In genomic region chrX:153925387-153925738, GRCh38 we compare ENCODE assay signal across 8 cellular contexts. TPM values are rescaled to one million over a fixed set of nuclear protein-coding genes. Genes with fewer than 3 reads are reported as not detected.
DNase-seq lines count a peak whose midpoint lies in the region; ATAC-seq, FAIRE-seq and TF ChIP-seq lines count a peak whose summit lies in the region.
"Had no signal": no experiment of that assay in that cellular context is flagged by ENCODE, and none has a peak within 500 bp of the region (broad histone marks: within the 10 kb centered on the region; RNA-seq: fewer than 3 reads in every experiment).

No MANE protein-coding gene starts in this region.

- ATAC-seq in GM18505 (IDR thresholded peaks at IDR 0.05; ENCODE audit: unreplicated experiment) = no peak
- no peak for ATAC-seq in GM21381 (IDR thresholded peaks at IDR 0.05; ENCODE audit: unreplicated experiment)

- H3K4me3 ChIP-seq in H1 (ENCODE audit: extremely low read depth in 1 of 4, insufficient read depth in 2 of 4, low read depth in 3 of 4, low read length in 4 of 4) = peak overlapping the region; percentile 46 to 77 (median 56)
- peak overlapping the region; percentile 21 to 51 (median 39) for H3K4me3 ChIP-seq in skin epidermis

- H2BK12ac ChIP-seq in H1 (ENCODE audit: low read depth, low read length) = peak overlapping the region; percentile 27; the same call in 1 of the 2 replicates

- no peak overlapping the region for H2BK20ac ChIP-seq in H1 (ENCODE audit: low read length)

- no peak overlapping the region for H4K8ac ChIP-seq in H1 (ENCODE audit: extremely low read depth, insufficient read depth, low read length)

- H3K23ac ChIP-seq in H1 (ENCODE audit: insufficient read length) = no peak overlapping the region

- peak overlapping the region; percentile 65 for H4K91ac ChIP-seq in H1 (replicated peaks; ENCODE audit: insufficient read length, low read length)

- no peak overlapping the region for H3K4ac ChIP-seq in H1 (replicated peaks; ENCODE audit: insufficient read length, low read depth, low read length)

- no peak for TF ChIP-seq EP300 in H1 (IDR thresholded peaks at IDR 0.05; ENCODE audit: borderline replicate concordance in 1 of 2, low read depth in 2 of 2, low read length in 2 of 2)

- H3K23me2 ChIP-seq in H1 (ENCODE audit: low read depth, low read length) = peaks cover 15% of the 10 kb centered on the region; the same call in 1 of the 2 replicates

- no peak overlapping the region for H3K56ac ChIP-seq in H1 (replicated peaks; ENCODE audit: insufficient read length, low read depth, low read length)

- no peak overlapping the region for H3K18ac ChIP-seq in H1 (ENCODE audit: extremely low read depth, low read length)

- H2AK5ac ChIP-seq in H1 (ENCODE audit: low read depth, low read length) = no peak overlapping the region

- H4K5ac ChIP-seq in H1 (ENCODE audit: insufficient read length, low read depth, low read length) = peak overlapping the region; percentile 4

- TF ChIP-seq POLR2A in GM18505 (IDR thresholded peaks at IDR 0.05; ENCODE audit: borderline replicate concordance, extremely low read depth, insufficient read depth, insufficient read length) (peak; percentile 98), H1 (IDR thresholded peaks at IDR 0.05; ENCODE audit: control extremely low read depth in 1 of 2, low read depth in 2 of 2, low read length in 2 of 2) (no peak)

- H3K27ac ChIP-seq in H1 (ENCODE audit: low read depth, low read length) (no peak overlapping the region; the same call in 1 of the 2 replicates), skin epidermis (peak overlapping the region in 15 of 21 experiments; percentile 54 to 99 (median 95))

- no peaks in the 10 kb centered on the region for H3K27me3 ChIP-seq in H1 (replicated peaks in 1 of 4; ENCODE audit: control insufficient read depth in 3 of 4, extremely low read depth in 1 of 4, insufficient read depth in 3 of 4, low read length in 3 of 4)

- TF ChIP-seq CTCF in H1 (IDR thresholded peaks at IDR 0.05; ENCODE audit: control extremely low read depth in 1 of 3, insufficient read depth in 1 of 3, low read depth in 1 of 3, low read length in 3 of 3) = no peak

- POLR2A ChIA-PET in H1 (lab: Charles Lee; ENCODE audit: partially characterized antibody) = interaction anchor here (0.6 to 14.9 kb wide), 19 partner anchors 11 to 241 kb away, joined by 3 to 231 read pairs (median 5); partner anchors contain the start of genes HCFC1, NAA10, RENBP and TMEM187

- 0 out of 8 replicates have a peak, but pooled peaks cover 0 to 2% (median 0%) of the 10 kb centered on the region in 4 experiments for H3K36me3 ChIP-seq in H1 (ENCODE audit: control insufficient read depth in 2 of 4, insufficient read depth in 4 of 4, low read length in 3 of 4)

- H3K9ac ChIP-seq in H1 (replicated peaks in 1 of 4; ENCODE audit: extremely low read depth in 1 of 4, low read depth in 3 of 4, low read length in 3 of 4) = peak overlapping the region in 2 of 4 experiments; percentile 16 to 53; a peak in 5 of 7 replicates

- H3K79me2 ChIP-seq in H1 (ENCODE audit: control insufficient read depth in 1 of 2, insufficient read depth in 2 of 2, low read length in 2 of 2) = peaks cover 0 to 3% of the 10 kb centered on the region in 2 experiments; a peak in 1 of 4 replicates

- no peaks in the 10 kb centered on the region; the same call in 1 of the 2 replicates for H3K79me1 ChIP-seq in H1 (ENCODE audit: low read depth, low read length)

- H3K4me2 ChIP-seq in H1 (ENCODE audit: insufficient read depth in 1 of 2, low read depth in 2 of 2, low read length in 2 of 2) = peak overlapping the region; percentile 88 to 94

- no peak overlapping the region for H3K14ac ChIP-seq in H1 (ENCODE audit: insufficient read length)

- H3K9me3 ChIP-seq in H1 (ENCODE audit: insufficient read depth in 2 of 2, low read depth in 1 of 2, low read length in 1 of 2) = no peaks in the 10 kb centered on the region

- 0 out of 2 replicates have a peak overlapping the region, but pooled peaks have one; percentile 39 for H2BK5ac ChIP-seq in H1 (ENCODE audit: low read depth, low read length)

- no peak overlapping the region for H2BK120ac ChIP-seq in H1 (replicated peaks; ENCODE audit: low read depth, low read length)

- CTCF ChIA-PET in H1 (lab: Charles Lee; ENCODE audit: partially characterized antibody) = interaction anchor here (0.8 to 19.6 kb wide), 12 partner anchors 11 to 170 kb away, joined by 3 to 272 read pairs (median 4); partner anchors contain the start of gene RENBP

- no peak for TF ChIP-seq RAD21 in H1 (IDR thresholded peaks at IDR 0.05 in 1 of 2, conservative IDR thresholded peaks at IDR 0.05 in 1 of 2; ENCODE audit: low read depth in 2 of 2, low read length in 2 of 2)

- no peak for FAIRE-seq in H1 (lab: Jason Lieb, UNC)

- 62% methylated on average over 4 of the region's 4 CpGs; no CpG with 5 or more reads in 1 of the 2 experiments for WGBS in H1 (ENCODE audit: extremely low coverage in 1 of 2, insufficient coverage in 1 of 2, insufficient read length in 1 of 2, insufficient replicate concordance in 2 of 2, low coverage in 1 of 2, low lambda C conversion rate in 2 of 2, missing lambda C conversion rate in 1 of 2), 2 experiments

- H4K20me1 ChIP-seq in H1 (replicated peaks in 1 of 2; ENCODE audit: control insufficient read depth in 1 of 2, insufficient read depth in 2 of 2, low read length in 2 of 2) = peaks cover 0 to 2% of the 10 kb centered on the region in 2 experiments

- peaks cover 3 to 18% (median 12%) of the 10 kb centered on the region in 4 experiments for H3K4me1 ChIP-seq in H1 (replicated peaks in 1 of 4; ENCODE audit: control insufficient read depth in 3 of 4, insufficient read depth in 4 of 4, low read length in 3 of 4)

- DNase-seq in NCI-H526 treated with DMSO at 0.1 percent for 48 hours (lab: John Stamatoyannopoulos, UW) = peak; percentile 86
- DNase-seq in H1 (ENCODE audit: low read depth in 1 of 2, low spot score in 2 of 2) = no peak
- DNase-seq in SK-N-DZ (ENCODE audit: low spot score) = no peak
- no peak for DNase-seq in SHP77 treated with DMSO at 0.1 percent for 48 hours (lab: John Stamatoyannopoulos, UW)

- no peak overlapping the region for H2BK15ac ChIP-seq in H1 (ENCODE audit: low read length)

- no peak overlapping the region for H2AFZ ChIP-seq in H1 (ENCODE audit: low read length)

RNA-seq across cellular contexts. Expression of gene ARHGAP4, which starts 0.7 kb away (rescaled TPM):
- 25.9 and 26.0 TPM in 2 replicates for total RNA-seq in H1 (2021; fragmentation: NEBNext Ultra II Directional; extraction: Animal tissue kit (Norgen Biotek cat#: 25700))
- polyA plus RNA-seq in H1 (2011; rRNA removed) = 23.9 and 42.4 TPM in 2 replicates
- polyA plus RNA-seq in H1 (2011; cell fraction: cytosol; rRNA removed) = 27.6 TPM
- 149 TPM for polyA plus RNA-seq in H1 (2011; cell fraction: nucleus; rRNA removed)
- 10.6 to 29.1 TPM (median 24.4 TPM) in 4 replicates for polyA plus RNA-seq in H1 (2012, experiment 1 of 2)
- polyA plus RNA-seq in H1 (2012, experiment 2 of 2) = 21.7 TPM
- polyA plus RNA-seq in H1 (2013, experiment 1 of 2) = 27.8 TPM
- 26.3 TPM for polyA plus RNA-seq in H1 (2013, experiment 2 of 2)
- 9.9 and 11.1 TPM in 2 replicates for polyA minus RNA-seq in H1 (2011; rRNA and poly(A)+ RNA removed)
- polyA minus RNA-seq in H1 (2011; cell fraction: cytosol; rRNA and poly(A)+ RNA removed) = 32.3 TPM
- polyA minus RNA-seq in H1 (2011; cell fraction: nucleus; rRNA and poly(A)+ RNA removed) = 31.3 TPM
- polyA plus RNA-seq in SK-N-DZ (2014; cell fraction: cytosol; rRNA removed) = 10.6 and 14.9 TPM in 2 replicates
- 128 and 146 TPM in 2 replicates for polyA plus RNA-seq in SK-N-DZ (2014; cell fraction: nucleus; rRNA removed)

RNA-seq across cellular contexts. Expression of gene NAA10, which starts 9.5 kb away (rescaled TPM):
- 98.1 and 98.8 TPM in 2 replicates for total RNA-seq in H1 (2021; fragmentation: NEBNext Ultra II Directional; extraction: Animal tissue kit (Norgen Biotek cat#: 25700))
- 80.4 and 119 TPM in 2 replicates for polyA plus RNA-seq in H1 (2011; rRNA removed)
- polyA plus RNA-seq in H1 (2011; cell fraction: cytosol; rRNA removed) = 119 TPM
- polyA plus RNA-seq in H1 (2011; cell fraction: nucleus; rRNA removed) = 118 TPM
- 97.2 to 140 TPM (median 123 TPM) in 4 replicates for polyA plus RNA-seq in H1 (2012, experiment 1 of 2)
- polyA plus RNA-seq in H1 (2012, experiment 2 of 2) = 131 TPM
- polyA plus RNA-seq in H1 (2013, experiment 1 of 2) = 119 TPM
- polyA plus RNA-seq in H1 (2013, experiment 2 of 2) = 110 TPM
- polyA minus RNA-seq in H1 (2011; rRNA and poly(A)+ RNA removed) = 52.7 and 54.6 TPM in 2 replicates
- polyA minus RNA-seq in H1 (2011; cell fraction: cytosol; rRNA and poly(A)+ RNA removed) = 42.9 TPM
- 50.2 TPM for polyA minus RNA-seq in H1 (2011; cell fraction: nucleus; rRNA and poly(A)+ RNA removed)
- polyA plus RNA-seq in SK-N-DZ (2014; cell fraction: cytosol; rRNA removed) = 135 and 149 TPM in 2 replicates
- 176 and 329 TPM in 2 replicates for polyA plus RNA-seq in SK-N-DZ (2014; cell fraction: nucleus; rRNA removed)

RNA-seq across cellular contexts. Expression of gene RENBP, which starts 19.1 kb away (rescaled TPM):
- 11.9 and 12.4 TPM in 2 replicates for total RNA-seq in H1 (2021; fragmentation: NEBNext Ultra II Directional; extraction: Animal tissue kit (Norgen Biotek cat#: 25700))
- polyA plus RNA-seq in H1 (2011; rRNA removed) = 21.8 and 26.5 TPM in 2 replicates
- 27.0 TPM for polyA plus RNA-seq in H1 (2011; cell fraction: cytosol; rRNA removed)
- polyA plus RNA-seq in H1 (2011; cell fraction: nucleus; rRNA removed) = 34.6 TPM
- polyA plus RNA-seq in H1 (2012, experiment 1 of 2) = 10.0 to 21.2 TPM (median 17.8 TPM) in 4 replicates
- polyA plus RNA-seq in H1 (2012, experiment 2 of 2) = 7.8 TPM
- polyA plus RNA-seq in H1 (2013, experiment 1 of 2) = 6.4 TPM
- polyA plus RNA-seq in H1 (2013, experiment 2 of 2) = 4.9 TPM
- 5.5 and 9.2 TPM in 2 replicates for polyA minus RNA-seq in H1 (2011; rRNA and poly(A)+ RNA removed)
- 4.0 TPM for polyA minus RNA-seq in H1 (2011; cell fraction: cytosol; rRNA and poly(A)+ RNA removed)
- polyA minus RNA-seq in H1 (2011; cell fraction: nucleus; rRNA and poly(A)+ RNA removed) = 6.6 TPM
- polyA plus RNA-seq in SK-N-DZ (2014; cell fraction: cytosol; rRNA removed) = 5.3 and 8.1 TPM in 2 replicates
- polyA plus RNA-seq in SK-N-DZ (2014; cell fraction: nucleus; rRNA removed) = 24.6 and 28.8 TPM in 2 replicates

RNA-seq across cellular contexts. Expression of gene AVPR2, which starts 20.9 kb away (rescaled TPM):
- not detected in 2 replicates for total RNA-seq in H1 (2021; fragmentation: NEBNext Ultra II Directional; extraction: Animal tissue kit (Norgen Biotek cat#: 25700))
- 0.08 and 0.09 TPM in 2 replicates for polyA plus RNA-seq in H1 (2011; rRNA removed)
- 0.06 TPM for polyA plus RNA-seq in H1 (2011; cell fraction: cytosol; rRNA removed)
- polyA plus RNA-seq in H1 (2011; cell fraction: nucleus; rRNA removed) = 0.14 TPM
- polyA plus RNA-seq in H1 (2012, experiment 1 of 2) = 0.25 to 0.54 TPM (median 0.35 TPM) in 3 of 4 replicates, not detected in the other
- polyA plus RNA-seq in H1 (2012, experiment 2 of 2) = 0.14 TPM
- 0.10 TPM for polyA plus RNA-seq in H1 (2013, experiment 1 of 2)
- 0.13 TPM for polyA plus RNA-seq in H1 (2013, experiment 2 of 2)
- polyA minus RNA-seq in H1 (2011; rRNA and poly(A)+ RNA removed) = 0.15 TPM in 1 of 2 replicates, not detected in the other
- not detected for polyA minus RNA-seq in H1 (2011; cell fraction: cytosol; rRNA and poly(A)+ RNA removed)
- polyA minus RNA-seq in H1 (2011; cell fraction: nucleus; rRNA and poly(A)+ RNA removed) = not detected
- polyA plus RNA-seq in SK-N-DZ (2014; cell fraction: cytosol; rRNA removed) = not detected in 2 replicates
- polyA plus RNA-seq in SK-N-DZ (2014; cell fraction: nucleus; rRNA removed) = 0.22 TPM in 1 of 2 replicates, not detected in the other
- total RNA-seq: NCI-H460 had no signal

RNA-seq across cellular contexts. Expression of gene L1CAM, which starts 39.4 kb away (rescaled TPM):
- 38.7 and 43.0 TPM in 2 replicates for total RNA-seq in H1 (2021; fragmentation: NEBNext Ultra II Directional; extraction: Animal tissue kit (Norgen Biotek cat#: 25700))
- 11.0 and 16.4 TPM in 2 replicates for polyA plus RNA-seq in H1 (2011; rRNA removed)
- polyA plus RNA-seq in H1 (2011; cell fraction: cytosol; rRNA removed) = 9.1 TPM
- 32.6 TPM for polyA plus RNA-seq in H1 (2011; cell fraction: nucleus; rRNA removed)
- 22.4 to 29.0 TPM (median 26.2 TPM) in 4 replicates for polyA plus RNA-seq in H1 (2012, experiment 1 of 2)
- 15.9 TPM for polyA plus RNA-seq in H1 (2012, experiment 2 of 2)
- polyA plus RNA-seq in H1 (2013, experiment 1 of 2) = 54.0 TPM
- 46.2 TPM for polyA plus RNA-seq in H1 (2013, experiment 2 of 2)
- polyA minus RNA-seq in H1 (2011; rRNA and poly(A)+ RNA removed) = 13.0 and 18.6 TPM in 2 replicates
- 21.0 TPM for polyA minus RNA-seq in H1 (2011; cell fraction: cytosol; rRNA and poly(A)+ RNA removed)
- polyA minus RNA-seq in H1 (2011; cell fraction: nucleus; rRNA and poly(A)+ RNA removed) = 12.7 TPM
- 45.6 and 63.6 TPM in 2 replicates for polyA plus RNA-seq in SK-N-DZ (2014; cell fraction: cytosol; rRNA removed)
- 53.1 and 95.1 TPM in 2 replicates for polyA plus RNA-seq in SK-N-DZ (2014; cell fraction: nucleus; rRNA removed)
